In the genomic region with DNA sequence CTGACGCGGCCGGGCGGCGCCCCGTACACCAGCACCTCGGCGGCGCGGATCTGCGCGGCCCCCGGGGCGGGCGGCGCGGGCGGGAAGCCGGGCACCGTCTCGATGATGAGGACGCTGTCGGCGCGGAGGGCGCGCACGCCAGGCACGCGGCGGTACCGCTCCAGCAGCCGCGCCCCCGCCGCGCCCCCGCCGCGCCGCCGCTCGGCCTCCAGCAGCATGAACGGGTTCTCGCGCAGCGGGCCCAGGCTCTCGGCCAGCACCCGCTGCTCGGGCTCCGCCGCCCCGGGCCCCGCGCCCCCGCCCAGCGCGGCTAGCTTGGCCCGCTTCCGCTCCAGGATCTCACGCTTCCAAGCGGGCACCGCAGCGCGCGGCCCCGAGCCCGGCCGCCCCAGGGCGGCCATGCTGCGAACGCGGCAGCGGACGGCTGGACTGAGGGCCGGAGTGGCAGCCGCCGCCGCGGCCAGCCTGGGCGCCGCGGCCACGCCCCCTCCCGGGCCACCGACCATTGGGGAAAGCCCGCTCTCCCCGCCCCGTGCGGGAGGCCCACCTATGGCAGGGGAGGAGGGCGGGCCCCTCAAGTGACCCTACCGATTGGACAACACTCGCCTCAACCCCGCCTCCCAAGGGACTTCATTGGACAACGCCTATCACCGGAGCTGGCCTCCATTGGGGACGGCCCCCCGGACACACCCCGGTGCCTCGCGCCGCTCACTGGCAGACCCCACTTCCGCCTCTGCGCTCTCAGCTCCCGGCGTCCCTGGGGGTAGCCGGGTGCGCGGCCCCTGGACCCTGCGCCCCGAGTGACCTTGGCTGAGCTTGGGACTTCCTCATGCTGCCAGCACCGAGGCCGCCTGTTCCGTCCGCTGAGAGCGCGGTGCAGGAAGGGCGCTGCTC, we compare ENCODE assay signal across 1 cellular context.
A peak's percentile ranks its signal among the peaks of the same experiment; 100 is the strongest.
TF ChIP-seq lines count a peak whose summit lies in the region.

A gene with protein sequence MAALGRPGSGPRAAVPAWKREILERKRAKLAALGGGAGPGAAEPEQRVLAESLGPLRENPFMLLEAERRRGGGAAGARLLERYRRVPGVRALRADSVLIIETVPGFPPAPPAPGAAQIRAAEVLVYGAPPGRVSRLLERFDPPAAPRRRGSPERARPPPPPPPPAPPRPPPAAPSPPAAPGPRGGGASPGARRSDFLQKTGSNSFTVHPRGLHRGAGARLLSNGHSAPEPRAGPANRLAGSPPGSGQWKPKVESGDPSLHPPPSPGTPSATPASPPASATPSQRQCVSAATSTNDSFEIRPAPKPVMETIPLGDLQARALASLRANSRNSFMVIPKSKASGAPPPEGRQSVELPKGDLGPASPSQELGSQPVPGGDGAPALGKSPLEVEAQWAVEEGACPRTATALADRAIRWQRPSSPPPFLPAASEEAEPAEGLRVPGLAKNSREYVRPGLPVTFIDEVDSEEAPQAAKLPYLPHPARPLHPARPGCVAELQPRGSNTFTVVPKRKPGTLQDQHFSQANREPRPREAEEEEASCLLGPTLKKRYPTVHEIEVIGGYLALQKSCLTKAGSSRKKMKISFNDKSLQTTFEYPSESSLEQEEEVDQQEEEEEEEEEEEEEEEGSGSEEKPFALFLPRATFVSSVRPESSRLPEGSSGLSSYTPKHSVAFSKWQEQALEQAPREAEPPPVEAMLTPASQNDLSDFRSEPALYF (minus strand): TSS at position 431 of the 894 bp plus-strand sequence. CDS start 30 bp downstream, at position 401.

TF ChIP-seq in WTC11, 78 proteins besides CTCF, POLR2A, EP300 and RAD21 (continued from another document and continues in another):
- TF ChIP-seq, protein P1, sequence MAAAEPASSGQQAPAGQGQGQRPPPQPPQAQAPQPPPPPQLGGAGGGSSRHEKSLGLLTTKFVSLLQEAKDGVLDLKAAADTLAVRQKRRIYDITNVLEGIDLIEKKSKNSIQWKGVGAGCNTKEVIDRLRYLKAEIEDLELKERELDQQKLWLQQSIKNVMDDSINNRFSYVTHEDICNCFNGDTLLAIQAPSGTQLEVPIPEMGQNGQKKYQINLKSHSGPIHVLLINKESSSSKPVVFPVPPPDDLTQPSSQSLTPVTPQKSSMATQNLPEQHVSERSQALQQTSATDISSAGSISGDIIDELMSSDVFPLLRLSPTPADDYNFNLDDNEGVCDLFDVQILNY (CRISPR knock-in tag; IDR thresholded peaks at IDR 0.05) = peak; percentile 64; the same call in 1 of the 2 replicates
- no peak for TF ChIP-seq JAZF1 (CRISPR knock-in tag; IDR thresholded peaks at IDR 0.05)
- TF ChIP-seq, protein P2, sequence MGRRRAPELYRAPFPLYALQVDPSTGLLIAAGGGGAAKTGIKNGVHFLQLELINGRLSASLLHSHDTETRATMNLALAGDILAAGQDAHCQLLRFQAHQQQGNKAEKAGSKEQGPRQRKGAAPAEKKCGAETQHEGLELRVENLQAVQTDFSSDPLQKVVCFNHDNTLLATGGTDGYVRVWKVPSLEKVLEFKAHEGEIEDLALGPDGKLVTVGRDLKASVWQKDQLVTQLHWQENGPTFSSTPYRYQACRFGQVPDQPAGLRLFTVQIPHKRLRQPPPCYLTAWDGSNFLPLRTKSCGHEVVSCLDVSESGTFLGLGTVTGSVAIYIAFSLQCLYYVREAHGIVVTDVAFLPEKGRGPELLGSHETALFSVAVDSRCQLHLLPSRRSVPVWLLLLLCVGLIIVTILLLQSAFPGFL (CRISPR knock-in tag; IDR thresholded peaks at IDR 0.05; ENCODE audit: borderline replicate concordance) = no peak
- no peak for TF ChIP-seq ZNF138 (CRISPR knock-in tag; conservative IDR thresholded peaks at IDR 0.05)
- no peak for TF ChIP-seq MXD4 (CRISPR knock-in tag; IDR thresholded peaks at IDR 0.05; ENCODE audit: borderline replicate concordance)
- TF ChIP-seq NFE2L1 (CRISPR knock-in tag; IDR thresholded peaks at IDR 0.05) = no peak
- no peak for TF ChIP-seq SMAD4 (CRISPR knock-in tag; IDR thresholded peaks at IDR 0.05)
- TF ChIP-seq, protein P3, sequence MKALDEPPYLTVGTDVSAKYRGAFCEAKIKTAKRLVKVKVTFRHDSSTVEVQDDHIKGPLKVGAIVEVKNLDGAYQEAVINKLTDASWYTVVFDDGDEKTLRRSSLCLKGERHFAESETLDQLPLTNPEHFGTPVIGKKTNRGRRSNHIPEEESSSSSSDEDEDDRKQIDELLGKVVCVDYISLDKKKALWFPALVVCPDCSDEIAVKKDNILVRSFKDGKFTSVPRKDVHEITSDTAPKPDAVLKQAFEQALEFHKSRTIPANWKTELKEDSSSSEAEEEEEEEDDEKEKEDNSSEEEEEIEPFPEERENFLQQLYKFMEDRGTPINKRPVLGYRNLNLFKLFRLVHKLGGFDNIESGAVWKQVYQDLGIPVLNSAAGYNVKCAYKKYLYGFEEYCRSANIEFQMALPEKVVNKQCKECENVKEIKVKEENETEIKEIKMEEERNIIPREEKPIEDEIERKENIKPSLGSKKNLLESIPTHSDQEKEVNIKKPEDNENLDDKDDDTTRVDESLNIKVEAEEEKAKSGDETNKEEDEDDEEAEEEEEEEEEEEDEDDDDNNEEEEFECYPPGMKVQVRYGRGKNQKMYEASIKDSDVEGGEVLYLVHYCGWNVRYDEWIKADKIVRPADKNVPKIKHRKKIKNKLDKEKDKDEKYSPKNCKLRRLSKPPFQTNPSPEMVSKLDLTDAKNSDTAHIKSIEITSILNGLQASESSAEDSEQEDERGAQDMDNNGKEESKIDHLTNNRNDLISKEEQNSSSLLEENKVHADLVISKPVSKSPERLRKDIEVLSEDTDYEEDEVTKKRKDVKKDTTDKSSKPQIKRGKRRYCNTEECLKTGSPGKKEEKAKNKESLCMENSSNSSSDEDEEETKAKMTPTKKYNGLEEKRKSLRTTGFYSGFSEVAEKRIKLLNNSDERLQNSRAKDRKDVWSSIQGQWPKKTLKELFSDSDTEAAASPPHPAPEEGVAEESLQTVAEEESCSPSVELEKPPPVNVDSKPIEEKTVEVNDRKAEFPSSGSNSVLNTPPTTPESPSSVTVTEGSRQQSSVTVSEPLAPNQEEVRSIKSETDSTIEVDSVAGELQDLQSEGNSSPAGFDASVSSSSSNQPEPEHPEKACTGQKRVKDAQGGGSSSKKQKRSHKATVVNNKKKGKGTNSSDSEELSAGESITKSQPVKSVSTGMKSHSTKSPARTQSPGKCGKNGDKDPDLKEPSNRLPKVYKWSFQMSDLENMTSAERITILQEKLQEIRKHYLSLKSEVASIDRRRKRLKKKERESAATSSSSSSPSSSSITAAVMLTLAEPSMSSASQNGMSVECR (CRISPR knock-in tag; IDR thresholded peaks at IDR 0.05; ENCODE audit: borderline replicate concordance) = no peak
- TF ChIP-seq, protein P4, sequence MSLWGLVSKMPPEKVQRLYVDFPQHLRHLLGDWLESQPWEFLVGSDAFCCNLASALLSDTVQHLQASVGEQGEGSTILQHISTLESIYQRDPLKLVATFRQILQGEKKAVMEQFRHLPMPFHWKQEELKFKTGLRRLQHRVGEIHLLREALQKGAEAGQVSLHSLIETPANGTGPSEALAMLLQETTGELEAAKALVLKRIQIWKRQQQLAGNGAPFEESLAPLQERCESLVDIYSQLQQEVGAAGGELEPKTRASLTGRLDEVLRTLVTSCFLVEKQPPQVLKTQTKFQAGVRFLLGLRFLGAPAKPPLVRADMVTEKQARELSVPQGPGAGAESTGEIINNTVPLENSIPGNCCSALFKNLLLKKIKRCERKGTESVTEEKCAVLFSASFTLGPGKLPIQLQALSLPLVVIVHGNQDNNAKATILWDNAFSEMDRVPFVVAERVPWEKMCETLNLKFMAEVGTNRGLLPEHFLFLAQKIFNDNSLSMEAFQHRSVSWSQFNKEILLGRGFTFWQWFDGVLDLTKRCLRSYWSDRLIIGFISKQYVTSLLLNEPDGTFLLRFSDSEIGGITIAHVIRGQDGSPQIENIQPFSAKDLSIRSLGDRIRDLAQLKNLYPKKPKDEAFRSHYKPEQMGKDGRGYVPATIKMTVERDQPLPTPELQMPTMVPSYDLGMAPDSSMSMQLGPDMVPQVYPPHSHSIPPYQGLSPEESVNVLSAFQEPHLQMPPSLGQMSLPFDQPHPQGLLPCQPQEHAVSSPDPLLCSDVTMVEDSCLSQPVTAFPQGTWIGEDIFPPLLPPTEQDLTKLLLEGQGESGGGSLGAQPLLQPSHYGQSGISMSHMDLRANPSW (CRISPR knock-in tag; conservative IDR thresholded peaks at IDR 0.05; ENCODE audit: low read depth) = no peak
- no peak for TF ChIP-seq ZNF219 (CRISPR knock-in tag; IDR thresholded peaks at IDR 0.05; ENCODE audit: borderline replicate concordance)
- TF ChIP-seq, protein P5, sequence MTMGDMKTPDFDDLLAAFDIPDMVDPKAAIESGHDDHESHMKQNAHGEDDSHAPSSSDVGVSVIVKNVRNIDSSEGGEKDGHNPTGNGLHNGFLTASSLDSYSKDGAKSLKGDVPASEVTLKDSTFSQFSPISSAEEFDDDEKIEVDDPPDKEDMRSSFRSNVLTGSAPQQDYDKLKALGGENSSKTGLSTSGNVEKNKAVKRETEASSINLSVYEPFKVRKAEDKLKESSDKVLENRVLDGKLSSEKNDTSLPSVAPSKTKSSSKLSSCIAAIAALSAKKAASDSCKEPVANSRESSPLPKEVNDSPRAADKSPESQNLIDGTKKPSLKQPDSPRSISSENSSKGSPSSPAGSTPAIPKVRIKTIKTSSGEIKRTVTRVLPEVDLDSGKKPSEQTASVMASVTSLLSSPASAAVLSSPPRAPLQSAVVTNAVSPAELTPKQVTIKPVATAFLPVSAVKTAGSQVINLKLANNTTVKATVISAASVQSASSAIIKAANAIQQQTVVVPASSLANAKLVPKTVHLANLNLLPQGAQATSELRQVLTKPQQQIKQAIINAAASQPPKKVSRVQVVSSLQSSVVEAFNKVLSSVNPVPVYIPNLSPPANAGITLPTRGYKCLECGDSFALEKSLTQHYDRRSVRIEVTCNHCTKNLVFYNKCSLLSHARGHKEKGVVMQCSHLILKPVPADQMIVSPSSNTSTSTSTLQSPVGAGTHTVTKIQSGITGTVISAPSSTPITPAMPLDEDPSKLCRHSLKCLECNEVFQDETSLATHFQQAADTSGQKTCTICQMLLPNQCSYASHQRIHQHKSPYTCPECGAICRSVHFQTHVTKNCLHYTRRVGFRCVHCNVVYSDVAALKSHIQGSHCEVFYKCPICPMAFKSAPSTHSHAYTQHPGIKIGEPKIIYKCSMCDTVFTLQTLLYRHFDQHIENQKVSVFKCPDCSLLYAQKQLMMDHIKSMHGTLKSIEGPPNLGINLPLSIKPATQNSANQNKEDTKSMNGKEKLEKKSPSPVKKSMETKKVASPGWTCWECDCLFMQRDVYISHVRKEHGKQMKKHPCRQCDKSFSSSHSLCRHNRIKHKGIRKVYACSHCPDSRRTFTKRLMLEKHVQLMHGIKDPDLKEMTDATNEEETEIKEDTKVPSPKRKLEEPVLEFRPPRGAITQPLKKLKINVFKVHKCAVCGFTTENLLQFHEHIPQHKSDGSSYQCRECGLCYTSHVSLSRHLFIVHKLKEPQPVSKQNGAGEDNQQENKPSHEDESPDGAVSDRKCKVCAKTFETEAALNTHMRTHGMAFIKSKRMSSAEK (CRISPR knock-in tag; IDR thresholded peaks at IDR 0.05; ENCODE audit: borderline replicate concordance) = no peak
- TF ChIP-seq, protein P6, sequence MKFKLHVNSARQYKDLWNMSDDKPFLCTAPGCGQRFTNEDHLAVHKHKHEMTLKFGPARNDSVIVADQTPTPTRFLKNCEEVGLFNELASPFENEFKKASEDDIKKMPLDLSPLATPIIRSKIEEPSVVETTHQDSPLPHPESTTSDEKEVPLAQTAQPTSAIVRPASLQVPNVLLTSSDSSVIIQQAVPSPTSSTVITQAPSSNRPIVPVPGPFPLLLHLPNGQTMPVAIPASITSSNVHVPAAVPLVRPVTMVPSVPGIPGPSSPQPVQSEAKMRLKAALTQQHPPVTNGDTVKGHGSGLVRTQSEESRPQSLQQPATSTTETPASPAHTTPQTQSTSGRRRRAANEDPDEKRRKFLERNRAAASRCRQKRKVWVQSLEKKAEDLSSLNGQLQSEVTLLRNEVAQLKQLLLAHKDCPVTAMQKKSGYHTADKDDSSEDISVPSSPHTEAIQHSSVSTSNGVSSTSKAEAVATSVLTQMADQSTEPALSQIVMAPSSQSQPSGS (CRISPR knock-in tag; IDR thresholded peaks at IDR 0.05; ENCODE audit: borderline replicate concordance, low read depth) = no peak
- TF ChIP-seq CREB1 (CRISPR knock-in tag; IDR thresholded peaks at IDR 0.05) = no peak
- no peak for TF ChIP-seq ZNF416 (CRISPR knock-in tag; IDR thresholded peaks at IDR 0.05)
- TF ChIP-seq, protein P7, sequence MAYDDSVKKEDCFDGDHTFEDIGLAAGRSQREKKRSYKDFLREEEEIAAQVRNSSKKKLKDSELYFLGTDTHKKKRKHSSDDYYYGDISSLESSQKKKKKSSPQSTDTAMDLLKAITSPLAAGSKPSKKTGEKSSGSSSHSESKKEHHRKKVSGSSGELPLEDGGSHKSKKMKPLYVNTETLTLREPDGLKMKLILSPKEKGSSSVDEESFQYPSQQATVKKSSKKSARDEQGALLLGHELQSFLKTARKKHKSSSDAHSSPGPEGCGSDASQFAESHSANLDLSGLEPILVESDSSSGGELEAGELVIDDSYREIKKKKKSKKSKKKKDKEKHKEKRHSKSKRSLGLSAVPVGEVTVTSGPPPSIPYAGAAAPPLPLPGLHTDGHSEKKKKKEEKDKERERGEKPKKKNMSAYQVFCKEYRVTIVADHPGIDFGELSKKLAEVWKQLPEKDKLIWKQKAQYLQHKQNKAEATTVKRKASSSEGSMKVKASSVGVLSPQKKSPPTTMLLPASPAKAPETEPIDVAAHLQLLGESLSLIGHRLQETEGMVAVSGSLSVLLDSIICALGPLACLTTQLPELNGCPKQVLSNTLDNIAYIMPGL (CRISPR knock-in tag; IDR thresholded peaks at IDR 0.05) = peak; percentile 76; the same call in 1 of the 2 replicates
- no peak for TF ChIP-seq GTF2I (CRISPR knock-in tag; conservative IDR thresholded peaks at IDR 0.05)
- TF ChIP-seq, protein P8, sequence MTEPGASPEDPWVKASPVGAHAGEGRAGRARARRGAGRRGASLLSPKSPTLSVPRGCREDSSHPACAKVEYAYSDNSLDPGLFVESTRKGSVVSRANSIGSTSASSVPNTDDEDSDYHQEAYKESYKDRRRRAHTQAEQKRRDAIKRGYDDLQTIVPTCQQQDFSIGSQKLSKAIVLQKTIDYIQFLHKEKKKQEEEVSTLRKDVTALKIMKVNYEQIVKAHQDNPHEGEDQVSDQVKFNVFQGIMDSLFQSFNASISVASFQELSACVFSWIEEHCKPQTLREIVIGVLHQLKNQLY (CRISPR knock-in tag; IDR thresholded peaks at IDR 0.05) = no peak
- no peak for TF ChIP-seq ZNF671 (CRISPR knock-in tag; IDR thresholded peaks at IDR 0.05)
- no peak for TF ChIP-seq CBFB (CRISPR knock-in tag; IDR thresholded peaks at IDR 0.05; ENCODE audit: low read depth)
- TF ChIP-seq GRHL2 (CRISPR knock-in tag; IDR thresholded peaks at IDR 0.05; ENCODE audit: insufficient replicate concordance, severe bottlenecking) = no peak
- TF ChIP-seq ZNF121 (CRISPR knock-in tag; IDR thresholded peaks at IDR 0.05) = no peak
- no peak; the same call in 1 of the 2 replicates for TF ChIP-seq TCF7 (CRISPR knock-in tag; IDR thresholded peaks at IDR 0.05; ENCODE audit: low read depth)
- TF ChIP-seq, protein P9, sequence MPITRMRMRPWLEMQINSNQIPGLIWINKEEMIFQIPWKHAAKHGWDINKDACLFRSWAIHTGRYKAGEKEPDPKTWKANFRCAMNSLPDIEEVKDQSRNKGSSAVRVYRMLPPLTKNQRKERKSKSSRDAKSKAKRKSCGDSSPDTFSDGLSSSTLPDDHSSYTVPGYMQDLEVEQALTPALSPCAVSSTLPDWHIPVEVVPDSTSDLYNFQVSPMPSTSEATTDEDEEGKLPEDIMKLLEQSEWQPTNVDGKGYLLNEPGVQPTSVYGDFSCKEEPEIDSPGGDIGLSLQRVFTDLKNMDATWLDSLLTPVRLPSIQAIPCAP (CRISPR knock-in tag; IDR thresholded peaks at IDR 0.05) = no peak
- TF ChIP-seq, protein P10, sequence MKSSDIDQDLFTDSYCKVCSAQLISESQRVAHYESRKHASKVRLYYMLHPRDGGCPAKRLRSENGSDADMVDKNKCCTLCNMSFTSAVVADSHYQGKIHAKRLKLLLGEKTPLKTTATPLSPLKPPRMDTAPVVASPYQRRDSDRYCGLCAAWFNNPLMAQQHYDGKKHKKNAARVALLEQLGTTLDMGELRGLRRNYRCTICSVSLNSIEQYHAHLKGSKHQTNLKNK (CRISPR knock-in tag; IDR thresholded peaks at IDR 0.05) = no peak
